In genomic region chr1:70504176-70504820, GRCh38 we compare ENCODE assay signal across 8 cellular contexts.
DNase-seq lines count a peak whose midpoint lies in the region; ATAC-seq, FAIRE-seq and TF ChIP-seq lines count a peak whose summit lies in the region.

No MANE protein-coding gene starts in this region.

- H3K4me3 ChIP-seq in HepG2 (replicated peaks in 1 of 3; ENCODE audit: insufficient read depth in 1 of 3, low read depth in 2 of 3, low read length in 3 of 3) (no peak overlapping the region), mammary epithelial cell (replicated peaks in 1 of 3; ENCODE audit: insufficient read depth in 1 of 3, low read depth in 2 of 3, low read length in 3 of 3) (no peak overlapping the region)

- TF ChIP-seq RAD21 in HepG2 (CRISPR knock-in tag; IDR thresholded peaks at IDR 0.05), result no peak

- H4K20me1 ChIP-seq in HepG2 (ENCODE audit: insufficient read depth, low read length) (no peaks in the 10 kb centered on the region), mammary epithelial cell (ENCODE audit: insufficient read depth, low read length) (no peaks in the 10 kb centered on the region)

- H3K79me2 ChIP-seq in HepG2 (ENCODE audit: insufficient read depth, low read length), result no peaks in the 10 kb centered on the region
- no peaks in the 10 kb centered on the region for H3K79me2 ChIP-seq in mammary epithelial cell (ENCODE audit: insufficient read depth, low read length)

- TF ChIP-seq POLR2A in HepG2 (IDR thresholded peaks at IDR 0.05; ENCODE audit: insufficient read depth in 1 of 2, low read depth in 2 of 2, low read length in 2 of 2), result no peak

- peaks cover 10% of the 10 kb centered on the region for H3K4me1 ChIP-seq in HepG2 (ENCODE audit: insufficient read depth, low read length)
- H3K4me1 ChIP-seq in mammary epithelial cell (ENCODE audit: insufficient read depth, low read length), result peaks cover 19% of the 10 kb centered on the region

- no peak for TF ChIP-seq EP300 in HepG2 (IDR thresholded peaks at IDR 0.05; ENCODE audit: low read depth in 2 of 2, low read length in 2 of 2)
- no peak for TF ChIP-seq EP300 in HepG2 (CRISPR knock-in tag; IDR thresholded peaks at IDR 0.05; ENCODE audit: borderline replicate concordance)

- intact Hi-C loops in HepG2 (cut with micrococcal nuclease; ENCODE audit: unreplicated experiment), result no loop called here
- intact Hi-C loops in mammary epithelial cell (cut with micrococcal nuclease), result no loop called here

- H2AFZ ChIP-seq in HepG2 (ENCODE audit: low read length) (no peak overlapping the region), mammary epithelial cell (ENCODE audit: low read depth, low read length) (no peak overlapping the region)

- H3K4me2 ChIP-seq in HepG2 (ENCODE audit: low read depth, low read length), result no peak overlapping the region
- no peak overlapping the region for H3K4me2 ChIP-seq in mammary epithelial cell (ENCODE audit: insufficient read depth, low read depth, low read length)

- POLR2A ChIA-PET in HepG2 (lab: Yijun Ruan, JAX), result no interaction called here

- peak; percentile 99 for ATAC-seq in GM21529 (IDR thresholded peaks at IDR 0.05; ENCODE audit: unreplicated experiment)
- ATAC-seq in HG03571 (IDR thresholded peaks at IDR 0.05; ENCODE audit: unreplicated experiment), result peak; percentile 89
- peak; percentile 75 for ATAC-seq in HepG2

- TF ChIP-seq CTCF in HepG2 (CRISPR knock-in tag; IDR thresholded peaks at IDR 0.05) (no peak), mammary epithelial cell (conservative IDR thresholded peaks at IDR 0.05 in 1 of 2, IDR thresholded peaks at IDR 0.05 in 1 of 2; ENCODE audit: extremely low read depth in 1 of 2, insufficient read depth in 1 of 2, low read depth in 1 of 2, low read length in 2 of 2) (no peak)

- H3K27ac ChIP-seq in HepG2 (ENCODE audit: extremely low read length, insufficient read depth, low read length) (no peak overlapping the region), mammary epithelial cell (ENCODE audit: insufficient read depth, low read depth, low read length) (no peak overlapping the region)

- BruUV-seq in HepG2 (replicated peaks; lab: Mats Ljungman, UMichigan) (no TSS peak), mammary epithelial cell (replicated peaks; lab: Mats Ljungman, UMichigan) (no TSS peak)

- dilution Hi-C loops in mammary epithelial cell (cut with HindIII; ENCODE audit: low sequenced_read_pairs), result no loop called here

- peak; percentile 70 for FAIRE-seq in GM18507 (lab: Jason Lieb, UNC)
- FAIRE-seq in HepG2 (lab: Jason Lieb, UNC), result no peak

- no peaks in the 10 kb centered on the region for H3K36me3 ChIP-seq in HepG2 (replicated peaks in 1 of 2; ENCODE audit: control insufficient read depth in 1 of 2, insufficient read depth in 2 of 2, low read length in 2 of 2)
- H3K36me3 ChIP-seq in mammary epithelial cell (ENCODE audit: insufficient read depth, low read length), result no peaks in the 10 kb centered on the region

- WGBS in HepG2 (ENCODE audit: low lambda C conversion rate), result 46% methylated on average over 7 of the region's 7 CpGs
- 87% methylated on average over 5 of the region's 7 CpGs for WGBS in mammary epithelial cell (ENCODE audit: low coverage, missing lambda C conversion rate)

- DNase-seq in GM18507 (ENCODE audit: extremely low spot score, insufficient read length, low read depth) (peak; percentile 30), HepG2 (ENCODE audit: low spot score) (peak; percentile 71), AG08396 (ENCODE audit: low spot score) (no peak), DMS 273 (lab: John Stamatoyannopoulos, UW; ENCODE audit: unreplicated experiment) (no peak), mammary epithelial cell (no peak)
- DNase-seq in activated CD8-positive, alpha-beta memory T cell treated with anti-CD3 and anti-CD28 coated beads, Interleukin-2, amount 50 U/mL, for 48 hours, result no peak

- H3K27me3 ChIP-seq in HepG2 (ENCODE audit: control insufficient read depth in 1 of 2, insufficient read depth in 2 of 2, low read length in 2 of 2) (no peaks in the 10 kb centered on the region), mammary epithelial cell (ENCODE audit: insufficient read depth, low read length) (no peaks in the 10 kb centered on the region)

- in situ Hi-C loops in HepG2 (cut with HindIII; ENCODE audit: extremely low pct_ligation_motif_present, low pct_unique_long_range_greater_than_20kb), result no loop called here
- in situ Hi-C loops in mammary epithelial cell (cut with MboI; ENCODE audit: low sequenced_read_pairs in 2 of 2), result loop anchor here in 1 of 2 donors (10.0 kb wide), 1 partner anchor 369 kb away; no protein-coding TSS in a partner anchor

- H3K9me3 ChIP-seq in HepG2 (ENCODE audit: low read length) (no peaks in the 10 kb centered on the region), mammary epithelial cell (replicated peaks; ENCODE audit: insufficient read depth, low read length) (no peaks in the 10 kb centered on the region)

- CTCF ChIA-PET in HepG2 (lab: Yijun Ruan, JAX; ENCODE audit: low intra/inter-chr PET ratio, low total read pairs), result no interaction called here
- CTCF ChIA-PET in mammary epithelial cell (lab: Charles Lee; ENCODE audit: low non-redundant PET), result no interaction called here

- H3K9ac ChIP-seq in HepG2 (ENCODE audit: insufficient read depth, low read depth, low read length) (no peak overlapping the region), mammary epithelial cell (ENCODE audit: insufficient read depth, low read length) (no peak overlapping the region)

TF ChIP-seq in HepG2, 621 proteins besides CTCF, POLR2A, EP300 and RAD21 (continues in another document):
- TF ChIP-seq SOX5 (CRISPR knock-in tag; IDR thresholded peaks at IDR 0.05; ENCODE audit: borderline replicate concordance) (no peak), ZFY (CRISPR knock-in tag; IDR thresholded peaks at IDR 0.05) (no peak), ZNF329 (CRISPR knock-in tag; IDR thresholded peaks at IDR 0.05; ENCODE audit: low read depth) (no peak), ZNF552 (CRISPR knock-in tag; IDR thresholded peaks at IDR 0.05; ENCODE audit: borderline replicate concordance) (no peak), STAT6 (CRISPR knock-in tag; IDR thresholded peaks at IDR 0.05; ENCODE audit: borderline replicate concordance) (no peak), ZNF326 (CRISPR knock-in tag; IDR thresholded peaks at IDR 0.05; ENCODE audit: borderline replicate concordance) (no peak), ZNF446 (CRISPR knock-in tag; IDR thresholded peaks at IDR 0.05) (no peak), TEAD3 (CRISPR knock-in tag; optimal IDR thresholded peaks at IDR 0.05; ENCODE audit: borderline replicate concordance) (no peak), HNF4G (IDR thresholded peaks at IDR 0.05; ENCODE audit: borderline replicate concordance, low read depth, low read length) (peak; percentile 50; the same call in 1 of the 2 replicates), HNF4G (CRISPR knock-in tag; IDR thresholded peaks at IDR 0.05; ENCODE audit: borderline replicate concordance, low read depth) (no peak), DBP (CRISPR knock-in tag; IDR thresholded peaks at IDR 0.05; ENCODE audit: not compliant biosample characterization) (no peak), ARID3A (IDR thresholded peaks at IDR 0.05; ENCODE audit: low read depth, low read length) (peak; percentile 57; the same call in 1 of the 2 replicates), ZNF576 (CRISPR knock-in tag; IDR thresholded peaks at IDR 0.05) (no peak)

Comparison
In these comparisons a context has a peak if more than half of its experiments do, and no peak if none do; other contexts are left out.
1. DNase-seq: peak in GM18507 (single experiment) and HepG2 (single experiment); none in AG08396 (single experiment), activated CD8-positive, alpha-beta memory T cell treated with anti-CD3 and anti-CD28 coated beads, Interleukin-2, amount 50 U/mL, for 48 hours (single experiment), DMS 273 (single experiment) and mammary epithelial cell (single experiment).
2. Peak in every context shown above with its lines, with median percentiles within 50 percentile points of each other: ATAC-seq.